In genomic region chr2:172481507-172482262, GRCh38 we compare ENCODE assay signal across 23 cellular contexts. TPM values are rescaled to one million over a fixed set of nuclear protein-coding genes. Genes with fewer than 3 reads are reported as not detected.
A peak's percentile ranks its signal among the peaks of the same experiment; 100 is the strongest.
DNase-seq lines count a peak whose midpoint lies in the region; ATAC-seq and TF ChIP-seq lines count a peak whose summit lies in the region.
"Had no signal": no experiment of that assay in that cellular context is flagged by ENCODE, and none has a peak within 500 bp of the region (broad histone marks: within the 10 kb centered on the region; RNA-seq: fewer than 3 reads in every experiment).

No MANE protein-coding gene starts in this region.

- peaks cover 5% of the 10 kb centered on the region for H3K36me3 Mint-ChIP-seq in endodermal cell (ENCODE audit: low read depth)
- peaks cover 3% of the 10 kb centered on the region for H3K36me3 Mint-ChIP-seq in T-helper 2 cell treated with Interferon-gamma antibody and Interleukin-4, amounts not matched to agents 5 μg/mL and 100 μg/mL, for 36 hours (ENCODE audit: low read depth)
- H3K36me3 Mint-ChIP-seq: natural killer cell treated with Interleukin-12 subunit alpha and Interleukin-12 subunit beta and Interleukin-15 and Interleukin-18, amount 100 ng/mL, for 72 hours had no signal

- no peaks in the 10 kb centered on the region for H3K9me3 Mint-ChIP-seq in endodermal cell
- no peaks in the 10 kb centered on the region for H3K9me3 Mint-ChIP-seq in T-helper 2 cell treated with Interferon-gamma antibody and Interleukin-4, amounts not matched to agents 5 μg/mL and 100 μg/mL, for 36 hours
- H3K9me3 Mint-ChIP-seq: activated CD4-positive, alpha-beta T cell treated with anti-CD3 and anti-CD28 coated beads, Interleukin-2, amount 10 ng/mL, durations not matched to agents 24 days and 14 days; natural killer cell treated with Interleukin-12 subunit alpha and Interleukin-12 subunit beta and Interleukin-15 and Interleukin-18, amount 100 ng/mL, for 72 hours had no signal

- H4K20me1 ChIP-seq in SK-N-SH (ENCODE audit: insufficient read depth): no peaks in the 10 kb centered on the region

- no peak for TF ChIP-seq EP300 in SK-N-SH (IDR thresholded peaks at IDR 0.05; ENCODE audit: borderline replicate concordance in 1 of 2, low read depth in 1 of 2, low read length in 1 of 2)

- H3K4me1 Mint-ChIP-seq in endodermal cell: no peaks in the 10 kb centered on the region
- H3K4me1 Mint-ChIP-seq in T-helper 2 cell treated with Interferon-gamma antibody and Interleukin-4, amounts not matched to agents 5 μg/mL and 100 μg/mL, for 36 hours (ENCODE audit: low read depth): peaks cover 13% of the 10 kb centered on the region

- H3K27me3 Mint-ChIP-seq in endodermal cell (ENCODE audit: insufficient read depth): no peaks in the 10 kb centered on the region
- no peaks in the 10 kb centered on the region for H3K27me3 Mint-ChIP-seq in T-helper 2 cell treated with Interferon-gamma antibody and Interleukin-4, amounts not matched to agents 5 μg/mL and 100 μg/mL, for 36 hours (ENCODE audit: low read depth)
- H3K27me3 Mint-ChIP-seq: activated CD4-positive, alpha-beta T cell treated with anti-CD3 and anti-CD28 coated beads, Interleukin-2, amount 10 ng/mL, durations not matched to agents 24 days and 14 days; natural killer cell treated with Interleukin-12 subunit alpha and Interleukin-12 subunit beta and Interleukin-15 and Interleukin-18, amount 100 ng/mL, for 72 hours had no signal

- H3K27ac Mint-ChIP-seq in endodermal cell: no peak overlapping the region
- H3K27ac Mint-ChIP-seq in T-helper 2 cell treated with Interferon-gamma antibody and Interleukin-4, amounts not matched to agents 5 μg/mL and 100 μg/mL, for 36 hours: no peak overlapping the region
- H3K27ac Mint-ChIP-seq: activated CD4-positive, alpha-beta T cell treated with anti-CD3 and anti-CD28 coated beads, Interleukin-2, amount 10 ng/mL, durations not matched to agents 24 days and 14 days; natural killer cell treated with Interleukin-12 subunit alpha and Interleukin-12 subunit beta and Interleukin-15 and Interleukin-18, amount 100 ng/mL, for 72 hours had no signal

- no peak overlapping the region for H3K4me3 Mint-ChIP-seq in endodermal cell
- no peak overlapping the region for H3K4me3 Mint-ChIP-seq in T-helper 2 cell treated with Interferon-gamma antibody and Interleukin-4, amounts not matched to agents 5 μg/mL and 100 μg/mL, for 36 hours
- H3K4me3 Mint-ChIP-seq: activated CD4-positive, alpha-beta T cell treated with anti-CD3 and anti-CD28 coated beads, Interleukin-2, amount 10 ng/mL, durations not matched to agents 24 days and 14 days; natural killer cell treated with Interleukin-12 subunit alpha and Interleukin-12 subunit beta and Interleukin-15 and Interleukin-18, amount 100 ng/mL, for 72 hours had no signal

- H3K9me2 ChIP-seq in SK-N-SH: no peaks in the 10 kb centered on the region

- no peak for TF ChIP-seq RAD21 in SK-N-SH (IDR thresholded peaks at IDR 0.05; ENCODE audit: low read length)

- H3K36me3 ChIP-seq in SK-N-SH (replicated peaks in 1 of 2; ENCODE audit: control insufficient read depth in 1 of 2, insufficient read depth in 2 of 2, low read length in 1 of 2) (peaks cover 6 to 33% of the 10 kb centered on the region in 2 experiments), endodermal cell (ENCODE audit: control insufficient read depth, insufficient read depth, low read length) (peaks cover 21% of the 10 kb centered on the region)

- H3K4me1 ChIP-seq in SK-N-SH (ENCODE audit: control insufficient read depth in 1 of 2, insufficient read depth in 2 of 2, low read depth in 1 of 2, low read length in 1 of 2) (peaks cover 0 to 6% of the 10 kb centered on the region in 2 experiments; a peak in 1 of 4 replicates), endodermal cell (ENCODE audit: control insufficient read depth, insufficient read depth, low read length) (no peaks in the 10 kb centered on the region)
- H3K4me1 ChIP-seq: parathyroid adenoma had no signal

- H3K9ac ChIP-seq in SK-N-SH (no peak overlapping the region), endodermal cell (ENCODE audit: extremely low read depth, low read length, poor library complexity, severe bottlenecking) (no peak overlapping the region)
- H3K9ac ChIP-seq: parathyroid adenoma had no signal

- no peak overlapping the region for H3K27ac ChIP-seq in SK-N-SH (ENCODE audit: low read depth in 2 of 2, low read length in 1 of 2)
- no peak overlapping the region for H3K27ac ChIP-seq in AG04450 (ENCODE audit: low read depth, low read length)
- H3K27ac ChIP-seq in endodermal cell (ENCODE audit: low read depth, low read length): no peak overlapping the region
- H3K27ac ChIP-seq: 22Rv1, parathyroid adenoma, VCaP had no signal

- DNase-seq in SK-N-SH: no peak
- DNase-seq in AG04450 (ENCODE audit: low read depth, low spot score): no peak
- DNase-seq in SK-MEL-5 (ENCODE audit: low read depth, low spot score): peak; percentile 27
- no peak for DNase-seq in endodermal cell
- DNase-seq in COLO668 (lab: John Stamatoyannopoulos, UW; ENCODE audit: unreplicated experiment): no peak
- DNase-seq in T-helper 2 cell treated with Interferon-gamma antibody and Interleukin-4, amounts not matched to agents 5 μg/mL and 100 μg/mL, for 36 hours (ENCODE audit: low spot score): no peak
- DNase-seq: activated CD4-positive, alpha-beta T cell treated with anti-CD3 and anti-CD28 coated beads, Interleukin-2, amount 10 ng/mL, durations not matched to agents 24 days and 14 days; amygdala; central memory CD4-positive, alpha-beta T cell; COR-L47; DND-41; midbrain; NCI-H1092 treated with DMSO at 0.1 percent for 48 hours; NCI-H187 treated with DMSO at 0.1 percent for 48 hours; NCI-H748 treated with DMSO at 0.1 percent for 48 hours; stomach had no signal

- no peaks in the 10 kb centered on the region for H3K79me2 ChIP-seq in SK-N-SH (ENCODE audit: insufficient read depth)
- H3K79me2 ChIP-seq: parathyroid adenoma had no signal

- H3K27me3 ChIP-seq in SK-N-SH (ENCODE audit: insufficient read depth) (no peaks in the 10 kb centered on the region), AG04450 (ENCODE audit: control insufficient read depth, insufficient read depth, low read length) (no peaks in the 10 kb centered on the region), endodermal cell (ENCODE audit: control insufficient read depth, insufficient read depth, low read length, poor library complexity, severe bottlenecking) (no peaks in the 10 kb centered on the region)
- H3K27me3 ChIP-seq: stomach, tibial nerve had no signal

- CTCF ChIA-PET in SK-N-SH (lab: Yijun Ruan, JAX): interaction anchor here (1.1 to 7.5 kb wide), 5 partner anchors 15 to 379 kb away, joined by 3 to 64 read pairs (median 27); partner anchors contain the start of gene DLX2
- CTCF ChIA-PET in AG04450 (lab: Charles Lee): interaction anchor here (0.7 to 3.7 kb wide), 6 partner anchors 10 to 778 kb away, joined by 3 to 20 read pairs (median 4); no protein-coding TSS in a partner anchor

- POLR2A ChIA-PET in SK-N-SH (lab: Yijun Ruan, JAX) (interaction anchor here (0.5 kb wide), 1 partner anchor 142 kb away, joined by 7 read pairs; no protein-coding TSS in a partner anchor), AG04450 (lab: Yijun Ruan, JAX) (no interaction called here)

- TF ChIP-seq CTCF in SK-N-SH (IDR thresholded peaks at IDR 0.05) (0 out of 2 replicates have a peak, but pooled peaks have one; percentile 8), AG04450 (IDR thresholded peaks at IDR 0.05; ENCODE audit: low read depth, low read length) (0 out of 2 replicates have a peak, but pooled peaks have one; percentile 10), endodermal cell (conservative IDR thresholded peaks at IDR 0.05) (peak; percentile 12)

- H3K9me3 ChIP-seq in SK-N-SH (no peaks in the 10 kb centered on the region), AG04450 (ENCODE audit: control insufficient read depth, insufficient read depth, low read length) (no peaks in the 10 kb centered on the region), endodermal cell (ENCODE audit: control insufficient read depth, low read length) (no peaks in the 10 kb centered on the region)
- H3K9me3 ChIP-seq: stomach, tibial nerve had no signal

- H2AFZ ChIP-seq in SK-N-SH (ENCODE audit: low read depth): no peak overlapping the region
- H2AFZ ChIP-seq: parathyroid adenoma had no signal

- in situ Hi-C loops in SK-MEL-5 (cut with HindIII; ENCODE audit: low pct_unique_long_range_greater_than_20kb, low sequenced_read_pairs): no loop called here

- H3K4me2 ChIP-seq in SK-N-SH: no peak overlapping the region

- H3K4me3 ChIP-seq in SK-N-SH (ENCODE audit: low read depth in 2 of 2, low read length in 1 of 2): no peak overlapping the region
- H3K4me3 ChIP-seq in AG04450 (ENCODE audit: low read depth, low read length): no peak overlapping the region
- no peak overlapping the region for H3K4me3 ChIP-seq in endodermal cell (ENCODE audit: low read length)
- H3K4me3 ChIP-seq: stomach, tibial nerve had no signal

- peaks cover 5% of the 10 kb centered on the region for H3F3A ChIP-seq in SK-N-SH (replicated peaks; ENCODE audit: insufficient read depth)

- no peak for ATAC-seq in SK-N-SH treated with all-trans-retinoic acid at 6 μM for 48 hours
- no peak for ATAC-seq in GM18870 (IDR thresholded peaks at IDR 0.05; ENCODE audit: unreplicated experiment)
- ATAC-seq: natural killer cell treated with Interleukin-12 subunit alpha and Interleukin-12 subunit beta and Interleukin-15 and Interleukin-18, amount 100 ng/mL, for 72 hours had no signal

- WGBS in SK-N-SH (ENCODE audit: low lambda C conversion rate): 89% methylated on average over 7 of the region's 7 CpGs
- 81% methylated on average over 3 to 7 of the region's 7 CpGs for WGBS in endodermal cell (ENCODE audit: insufficient coverage in 1 of 2, insufficient read length in 1 of 2), 2 experiments

TF ChIP-seq in SK-N-SH, 30 proteins besides CTCF, POLR2A, EP300 and RAD21 (continues in another document):
- no peak for TF ChIP-seq POLR2AphosphoS5 (IDR thresholded peaks at IDR 0.05; ENCODE audit: low read depth, low read length)

TF ChIP-seq in SK-N-SH treated with all-trans-retinoic acid at 6 μM for 48 hours, 23 proteins besides CTCF, POLR2A, EP300 and RAD21:
- no peak for TF ChIP-seq RARB (CRISPR knock-in tag; IDR thresholded peaks at IDR 0.05)
- TF ChIP-seq TCF4 (CRISPR knock-in tag; IDR thresholded peaks at IDR 0.05; ENCODE audit: borderline replicate concordance): no peak
- TF ChIP-seq ISL1 (CRISPR knock-in tag; IDR thresholded peaks at IDR 0.05): no peak
- no peak for TF ChIP-seq ESRRG (CRISPR knock-in tag; IDR thresholded peaks at IDR 0.05)
- no peak for TF ChIP-seq ZFP3 (CRISPR knock-in tag; IDR thresholded peaks at IDR 0.05)

RNA-seq across cellular contexts. Expression of gene ITGA6, which starts 54.3 kb away (rescaled TPM):
- 25.9 and 26.0 TPM in 2 replicates for polyA plus RNA-seq in SK-N-SH (2012; rRNA removed)
- polyA plus RNA-seq in SK-N-SH (2012; cell fraction: cytosol; rRNA removed): 32.9 and 33.9 TPM in 2 replicates
- 21.2 and 45.3 TPM in 2 replicates for polyA plus RNA-seq in SK-N-SH (2012; cell fraction: nucleus; rRNA removed)
- 14.8 and 17.9 TPM in 2 replicates for polyA plus RNA-seq in AG04450 (2011; rRNA removed)
- 19.8 and 20.8 TPM in 2 replicates for polyA minus RNA-seq in AG04450 (2011; rRNA and poly(A)+ RNA removed)
- 61.5 and 65.3 TPM in 2 replicates for total RNA-seq in SK-MEL-5 (2014; rRNA removed; shearing (Covaris generic))
- polyA plus RNA-seq in SK-MEL-5 (2015; cell fraction: cytosol; rRNA removed): 61.0 and 77.1 TPM in 2 replicates
- polyA plus RNA-seq in SK-MEL-5 (2015; cell fraction: nucleus; rRNA removed): 67.0 and 101 TPM in 2 replicates
- 10 to 100 TPM; 35.8 to 45.7 TPM for total RNA-seq in endodermal cell
- 46.1 TPM for polyA plus RNA-seq in endodermal cell (2013, experiment 1 of 2)
- 43.2 TPM for polyA plus RNA-seq in endodermal cell (2013, experiment 2 of 2)
